Comparison of ENCODE assay signal across 8 cellular contexts in the genomic region with DNA sequence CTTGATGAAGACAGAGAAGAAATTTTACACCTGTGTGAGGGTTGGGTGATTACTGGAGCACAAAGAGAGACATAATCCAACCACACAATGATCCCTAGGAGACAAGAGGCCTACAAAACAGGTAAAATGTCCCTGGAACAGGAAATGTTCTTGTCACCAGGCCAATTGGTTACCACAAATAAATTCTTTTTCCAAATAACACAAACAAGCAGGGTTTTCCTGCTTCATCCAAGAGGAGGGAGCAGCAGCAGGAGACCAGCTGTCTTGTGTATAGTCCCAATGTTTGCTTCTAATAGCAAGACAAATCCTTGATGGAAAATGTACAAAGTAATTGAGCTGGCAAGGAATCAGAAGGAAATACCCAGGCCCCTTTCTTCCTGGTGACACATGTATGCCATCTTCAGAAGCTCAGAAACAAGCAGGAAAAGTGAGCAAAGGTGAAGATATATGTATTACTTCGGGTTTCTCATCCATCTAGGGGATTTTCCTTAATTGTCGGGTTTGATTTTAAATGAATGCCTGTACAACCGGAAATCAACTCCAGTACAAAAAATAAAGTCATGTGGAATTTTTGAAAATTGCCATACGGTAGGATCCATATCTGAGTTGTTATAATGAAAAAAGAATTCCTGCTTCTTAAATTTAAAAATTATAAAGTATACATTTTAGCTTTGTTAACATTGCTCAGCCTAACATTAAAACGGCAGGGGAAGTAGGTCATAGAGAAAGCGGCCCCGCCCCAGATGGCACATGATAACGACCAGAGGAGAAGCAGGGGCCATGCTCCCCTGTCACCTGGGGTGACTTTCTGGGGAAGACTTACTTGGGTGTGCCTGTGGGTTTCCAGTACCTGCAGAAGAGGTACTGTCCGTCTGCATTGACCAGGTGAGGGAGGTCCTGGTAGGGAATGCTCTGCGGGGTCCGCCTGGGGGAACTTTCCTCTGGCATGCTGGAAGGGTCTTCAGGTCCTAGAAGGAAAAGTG. TPM values are rescaled to one million over a fixed set of nuclear protein-coding genes. Genes with fewer than 3 reads are reported as not detected.
DNase-seq lines count a peak whose midpoint lies in the region; ATAC-seq and TF ChIP-seq lines count a peak whose summit lies in the region.

No MANE protein-coding gene starts in this region.

- no peaks in the 10 kb centered on the region for H3K27me3 ChIP-seq in mammary epithelial cell (ENCODE audit: insufficient read depth, low read length)

- peak overlapping the region; percentile 91 for H3K4me3 Mint-ChIP-seq in mesothelial cell of epicardium

- H3K27ac Mint-ChIP-seq in mesothelial cell of epicardium = peak overlapping the region; percentile 23

- peak overlapping the region; percentile 35 for H3K27ac ChIP-seq in mammary epithelial cell (ENCODE audit: insufficient read depth, low read depth, low read length)

- no peaks in the 10 kb centered on the region for H3K36me3 Mint-ChIP-seq in mesothelial cell of epicardium

- WGBS in mammary epithelial cell (ENCODE audit: low coverage, missing lambda C conversion rate) = 94% methylated on average over 11 of the region's 11 CpGs

- no peaks in the 10 kb centered on the region for H3K9me3 Mint-ChIP-seq in mesothelial cell of epicardium

- peaks cover 19% of the 10 kb centered on the region for H3K4me1 Mint-ChIP-seq in mesothelial cell of epicardium

- no peaks in the 10 kb centered on the region for H4K20me1 ChIP-seq in mammary epithelial cell (ENCODE audit: insufficient read depth, low read length)

- no TSS peak for BruUV-seq in mammary epithelial cell (replicated peaks; lab: Mats Ljungman, UMichigan)

- no peaks in the 10 kb centered on the region for H3K36me3 ChIP-seq in mammary epithelial cell (ENCODE audit: insufficient read depth, low read length)

- TF ChIP-seq CTCF in LNCaP clone FGC (IDR thresholded peaks at IDR 0.05; ENCODE audit: control insufficient read depth, extremely low read depth, insufficient read depth) (no peak), mammary epithelial cell (conservative IDR thresholded peaks at IDR 0.05 in 1 of 2, IDR thresholded peaks at IDR 0.05 in 1 of 2; ENCODE audit: extremely low read depth in 1 of 2, insufficient read depth in 1 of 2, low read depth in 1 of 2, low read length in 2 of 2) (no peak), mesothelial cell of epicardium (IDR thresholded peaks at IDR 0.05; ENCODE audit: unreplicated experiment) (no peak)

- H3K4me3 ChIP-seq in LNCaP clone FGC (ENCODE audit: low read depth, low read length) = no peak overlapping the region; the same call in 1 of the 2 replicates
- no peak overlapping the region for H3K4me3 ChIP-seq in mammary epithelial cell (replicated peaks in 1 of 3; ENCODE audit: insufficient read depth in 1 of 3, low read depth in 2 of 3, low read length in 3 of 3)

- H3K4me1 ChIP-seq in mammary epithelial cell (ENCODE audit: insufficient read depth, low read length) = peaks cover 50% of the 10 kb centered on the region

- peak overlapping the region; percentile 26 for H3K9ac ChIP-seq in mammary epithelial cell (ENCODE audit: insufficient read depth, low read length)

- dilution Hi-C loops in mammary epithelial cell (cut with HindIII; ENCODE audit: low sequenced_read_pairs) = no loop called here

- intact Hi-C loops in mammary epithelial cell (cut with micrococcal nuclease) = loop anchor here (2.0 kb wide), 1 partner anchor 30 kb away; no protein-coding TSS in a partner anchor

- peak overlapping the region; percentile 93 for H3K4me2 ChIP-seq in mammary epithelial cell (ENCODE audit: insufficient read depth, low read depth, low read length)

- H3K9me3 ChIP-seq in mammary epithelial cell (replicated peaks; ENCODE audit: insufficient read depth, low read length) = no peaks in the 10 kb centered on the region

- ATAC-seq in GM19467 (IDR thresholded peaks at IDR 0.05; ENCODE audit: unreplicated experiment) (no peak), GM18861 (IDR thresholded peaks at IDR 0.05; ENCODE audit: unreplicated experiment) (no peak), GM18502 (IDR thresholded peaks at IDR 0.05; ENCODE audit: poor library complexity, unreplicated experiment) (no peak)

- peak; percentile 43 for DNase-seq in EL
- DNase-seq in LNCaP clone FGC (ENCODE audit: low read depth) = peak; percentile 76
- no peak for DNase-seq in mammary epithelial cell
- no peak for DNase-seq in mesothelial cell of epicardium (ENCODE audit: low spot score in 2 of 2, unreplicated experiment in 2 of 2)
- no peak for DNase-seq in GM03348 (ENCODE audit: low spot score)

- H2AFZ ChIP-seq in mammary epithelial cell (ENCODE audit: low read depth, low read length) = peak overlapping the region; percentile 46

- in situ Hi-C loops in mammary epithelial cell (cut with MboI; ENCODE audit: low sequenced_read_pairs in 2 of 2) = no loop called here

- CTCF ChIA-PET in mammary epithelial cell (lab: Charles Lee; ENCODE audit: low non-redundant PET) = interaction anchor here (0.7 kb wide), 1 partner anchor 231 kb away, joined by 3 read pairs; a partner anchor contains a TSS

- peaks cover 49% of the 10 kb centered on the region for H3K27me3 Mint-ChIP-seq in mesothelial cell of epicardium (ENCODE audit: low read depth)

- no peaks in the 10 kb centered on the region for H3K79me2 ChIP-seq in mammary epithelial cell (ENCODE audit: insufficient read depth, low read length)

RNA-seq across cellular contexts. Expression of a gene that starts 1.2 kb away (rescaled TPM):
- total RNA-seq in mammary epithelial cell = 10 to 100 TPM in 1 of 2 donors, 1 to 10 TPM in 1; 7.8 to 46.3 TPM
- 16.9 TPM for polyA plus RNA-seq in mammary epithelial cell
- polyA minus RNA-seq in mammary epithelial cell = 27.4 TPM
- total RNA-seq in mesothelial cell of epicardium = 2.0 to 2.5 TPM (median 2.4 TPM) in 3 replicates

Comparison
In these comparisons a context has a peak if more than half of its experiments do, and no peak if none do; other contexts are left out.
1. DNase-seq: peak in EL (single experiment) and LNCaP clone FGC (single experiment); none in mammary epithelial cell (single experiment), mesothelial cell of epicardium (0 of 2) and GM03348 (single experiment).